27 cellular contexts compared by ENCODE assay signal in genomic region chr14:53778263-53778662, GRCh38.
"Had no signal": no experiment of that assay in that cellular context is flagged by ENCODE, and none has a peak within 500 bp of the region (broad histone marks: within the 10 kb centered on the region; RNA-seq: fewer than 3 reads in every experiment).

No MANE protein-coding gene starts in this region.

- H3K27me3 ChIP-seq: brain microvascular endothelial cell, cardiac muscle cell, Peyer's patch, SJCRH30 had no signal

- H3K4me1 ChIP-seq: Peyer's patch had no signal

- H3K9me3 ChIP-seq: Peyer's patch, SJCRH30, SK-N-SH had no signal

- H3K27ac ChIP-seq: brain microvascular endothelial cell, cardiac muscle cell, Peyer's patch, RWPE1, SJCRH30, WERI-Rb-1 had no signal

- H3K36me3 ChIP-seq: brain microvascular endothelial cell, cardiac muscle cell, Peyer's patch, SJCRH30, WERI-Rb-1 had no signal

- H3K4me3 ChIP-seq: cardiac muscle cell, Peyer's patch, SJCRH30 had no signal

- DNase-seq: activated CD4-positive, alpha-beta memory T cell treated with anti-CD3 and anti-CD28 coated beads, Interleukin-2, amount 10 ng/mL, durations not matched to agents 7 days and 5 days; activated CD4-positive, alpha-beta T cell treated with anti-CD3 and anti-CD28 coated beads for 36 hours; activated CD4-positive, alpha-beta T cell treated with anti-CD3 and anti-CD28 coated beads, Interleukin-2, amount 50 U/mL, for 1 hour; activated gamma-delta T cell treated with Interleukin-2 at 50 U/mL for 16 hours; activated naive CD4-positive, alpha-beta T cell treated with anti-CD3 and anti-CD28 coated beads, Interleukin-2, amount 10 ng/mL, durations not matched to agents 7 days and 5 days; activated naive CD8-positive, alpha-beta T cell treated with anti-CD3 and anti-CD28 coated beads for 36 hours; activated T-cell treated with anti-CD3 and anti-CD28 coated beads for 4 hours; activated T-cell treated with anti-CD3 and anti-CD28 coated beads, Interleukin-2, amount 50 U/mL, for 48 hours; brain microvascular endothelial cell; MM.1S; NCI-H1105; NCI-H1436; NCI-H1694 treated with DMSO at 0.1 percent for 48 hours; NCI-H2029 treated with DMSO at 0.1 percent for 48 hours; NCI-H345; NCI-H510A treated with DMSO at 0.1 percent for 48 hours; NCI-H69; NK-92 treated with Interleukin-12 subunit alpha and Interleukin-12 subunit beta, amount 100 ng/mL, for 24 hours; Peyer's patch; Right ventricle myocardium superior; SJCRH30; SK-N-SH; T-helper 1 cell; WERI-Rb-1 had no signal

- ATAC-seq: activated CD4-positive, alpha-beta T cell treated with anti-CD3 and anti-CD28 coated beads for 36 hours; activated T-helper 17 cell treated with anti-CD3 and anti-CD28 coated beads, Interleukin-2, amount 50 U/mL, for 72 hours had no signal
